In the genomic region with DNA sequence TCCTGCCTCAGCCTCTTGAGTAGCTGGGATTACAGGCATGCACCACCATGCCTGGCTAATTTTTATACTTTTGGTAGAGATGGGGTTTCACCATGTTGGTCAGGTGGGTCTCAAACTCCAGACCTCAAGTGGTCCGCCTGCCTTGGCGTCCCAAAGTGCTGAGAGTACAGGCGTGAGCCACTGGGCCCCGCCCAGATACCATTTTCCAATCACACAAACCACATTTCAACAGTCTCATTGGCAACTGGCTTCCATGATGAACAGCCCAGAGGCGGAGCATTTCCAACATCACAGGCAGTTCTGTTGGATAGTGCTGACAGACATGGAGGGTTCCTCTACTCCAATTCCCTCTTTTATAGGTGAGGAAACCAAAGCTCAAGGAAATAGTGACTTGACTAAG, we compare ENCODE assay signal across 21 cellular contexts. TPM values are rescaled to one million over a fixed set of nuclear protein-coding genes. Genes with fewer than 3 reads are reported as not detected.
"Had no signal": no experiment of that assay in that cellular context is flagged by ENCODE, and none has a peak within 500 bp of the region (broad histone marks: within the 10 kb centered on the region; RNA-seq: fewer than 3 reads in every experiment).

No MANE protein-coding gene starts in this region.

- H3K4me2 ChIP-seq: smooth muscle cell had no signal

- H3K27me3 ChIP-seq: brain microvascular endothelial cell, right lobe of liver, upper lobe of right lung had no signal

- H3K4me3 ChIP-seq: lower lobe of right lung, right lobe of liver, smooth muscle cell, upper lobe of right lung had no signal

- H3K27ac ChIP-seq: brain microvascular endothelial cell, lower lobe of right lung, right lobe of liver, upper lobe of right lung had no signal

- H3K4me1 ChIP-seq: lower lobe of right lung, right lobe of liver, upper lobe of right lung had no signal

- H3K9me3 ChIP-seq: lower lobe of right lung, right lobe of liver, upper lobe of right lung had no signal

- H3K36me3 ChIP-seq: brain microvascular endothelial cell, lower lobe of right lung, right lobe of liver, upper lobe of right lung had no signal

- ATAC-seq: activated CD8-positive, alpha-beta T cell treated with anti-CD3 and anti-CD28 coated beads, Interleukin-2, amount 10 ng/mL, durations not matched to agents 7 days and 5 days; left lobe of liver; lower lobe of right lung; naive thymus-derived CD4-positive, alpha-beta T cell; right lobe of liver; stimulated activated naive CD8-positive, alpha-beta T cell treated with anti-CD3 and anti-CD28 coated beads, Interleukin-15, Interleukin-2, amounts not matched to agents 100 U/mL and 50 U/mL, for 24 hours; upper lobe of right lung had no signal

- DNase-seq: activated CD4-positive, alpha-beta T cell treated with anti-CD3 and anti-CD28 coated beads for 1 hour; activated CD4-positive, alpha-beta T cell treated with anti-CD3 and anti-CD28 coated beads, Interleukin-2, amount 50 U/mL, for 1 hour; activated CD8-positive, alpha-beta T cell treated with anti-CD3 and anti-CD28 coated beads, Interleukin-2, amount 10 ng/mL, durations not matched to agents 7 days and 5 days; activated gamma-delta T cell; anterior cingulate cortex; caudate nucleus; effector CD4-positive, alpha-beta T cell; kidney; lower lobe of right lung; naive thymus-derived CD4-positive, alpha-beta T cell; occipital lobe; posterior cingulate gyrus; right lobe of liver; stimulated activated CD4-positive, alpha-beta T cell treated with anti-CD3 and anti-CD28 coated beads, Interleukin-15, amount 100 ng/mL, for 24 hours; stimulated activated naive CD8-positive, alpha-beta T cell treated with anti-CD3 and anti-CD28 coated beads, Interleukin-15, Interleukin-2, amounts not matched to agents 100 U/mL and 50 U/mL, for 24 hours; T-helper 9 cell; upper lobe of right lung had no signal

RNA-seq across cellular contexts. Expression of a gene that starts 43.9 kb away (rescaled TPM):
- total RNA-seq: activated CD8-positive, alpha-beta T cell treated with anti-CD3 and anti-CD28 coated beads, Interleukin-2, amount 10 ng/mL, durations not matched to agents 7 days and 5 days; activated T-helper 1 cell treated with anti-CD3 and anti-CD28 coated beads, Interleukin-12 subunit alpha, Interleukin-12 subunit beta, Interleukin-2, Interleukin-4 antibody, amounts not matched to agents 30 ng/mL and 10 ng/mL and 1 ng/mL, durations not matched to agents 14 hours and 24 hours and 36 hours had no signal
